ENCODE assay signal across 11 cellular contexts in genomic region chr19:42276284-42276683, GRCh38. TPM values are rescaled to one million over a fixed set of nuclear protein-coding genes. Genes with fewer than 3 reads are reported as not detected.
DNase-seq lines count a peak whose midpoint lies in the region; ATAC-seq and TF ChIP-seq lines count a peak whose summit lies in the region.
"Had no signal": no experiment of that assay in that cellular context is flagged by ENCODE, and none has a peak within 500 bp of the region (broad histone marks: within the 10 kb centered on the region; RNA-seq: fewer than 3 reads in every experiment).

No MANE protein-coding gene starts in this region.

- POLR2A ChIA-PET in activated CD4-positive, alpha-beta memory T cell treated with anti-CD3 and anti-CD28 coated beads for 36 hours (lab: Charles Lee) = interaction anchor here (0.6 to 1.5 kb wide), 2 partner anchors 25 to 34 kb away, joined by 3 to 5 read pairs; partner anchors contain the start of gene GSK3A

- TF ChIP-seq CTCF in esophagus muscularis mucosa (IDR thresholded peaks at IDR 0.05) = no peak
- TF ChIP-seq CTCF in stomach (IDR thresholded peaks at IDR 0.05) = no peak

- ATAC-seq in HG02970 (IDR thresholded peaks at IDR 0.05; ENCODE audit: low FRiP score, unreplicated experiment) = no peak
- no peak for ATAC-seq in GM19397 (IDR thresholded peaks at IDR 0.05; ENCODE audit: unreplicated experiment)
- ATAC-seq: K562 had no signal

- peaks cover 25% of the 10 kb centered on the region for H3K36me3 Mint-ChIP-seq in activated CD4-positive, alpha-beta memory T cell treated with anti-CD3 and anti-CD28 coated beads for 36 hours

- no peak overlapping the region for H3K4me3 Mint-ChIP-seq in activated CD4-positive, alpha-beta memory T cell treated with anti-CD3 and anti-CD28 coated beads for 36 hours

- no peaks in the 10 kb centered on the region for H3K9me3 Mint-ChIP-seq in activated CD4-positive, alpha-beta memory T cell treated with anti-CD3 and anti-CD28 coated beads for 36 hours

- peaks cover 52% of the 10 kb centered on the region for H3K4me1 Mint-ChIP-seq in activated CD4-positive, alpha-beta memory T cell treated with anti-CD3 and anti-CD28 coated beads for 36 hours (ENCODE audit: low read depth)

- intact Hi-C loops in activated CD4-positive, alpha-beta memory T cell treated with anti-CD3 and anti-CD28 coated beads for 36 hours (cut with micrococcal nuclease) = no loop called here
- intact Hi-C loops in esophagus muscularis mucosa (cut with DNase I) (no loop called here), stomach (cut with DNase I; ENCODE audit: low total_unique reads) (no loop called here)

- H3K4me1 ChIP-seq in esophagus muscularis mucosa = peaks cover 55 to 94% (median 86%) of the 10 kb centered on the region in 4 donors
- peaks cover 49 to 89% (median 80%) of the 10 kb centered on the region in 4 donors for H3K4me1 ChIP-seq in stomach

- TF ChIP-seq POLR2A in esophagus muscularis mucosa (IDR thresholded peaks at IDR 0.05; ENCODE audit: low read depth) (no peak), stomach (IDR thresholded peaks at IDR 0.05) (no peak)

- TF ChIP-seq EP300 in esophagus muscularis mucosa (IDR thresholded peaks at IDR 0.05) (no peak), stomach (IDR thresholded peaks at IDR 0.05) (no peak)

- peak overlapping the region; percentile 64 for H3K27ac Mint-ChIP-seq in activated CD4-positive, alpha-beta memory T cell treated with anti-CD3 and anti-CD28 coated beads for 36 hours

- H3K27ac ChIP-seq in esophagus muscularis mucosa (replicated peaks in 1 of 4) = peak overlapping the region; percentile 94 to 99 (median 98)
- H3K27ac ChIP-seq in stomach = peak overlapping the region in 4 of 5 donors; percentile 37 to 100 (median 96)

- WGBS in esophagus muscularis mucosa = 77% methylated on average over 3 of the region's 3 CpGs
- WGBS in stomach, 5 donors = 40 to 73% (median 68%) methylated on average over 3 of the region's 3 CpGs

- H3K4me3 ChIP-seq in esophagus muscularis mucosa (no peak overlapping the region), stomach (no peak overlapping the region)
- H3K4me3 ChIP-seq: K562 had no signal

- H3K9me3 ChIP-seq in esophagus muscularis mucosa = no peaks in the 10 kb centered on the region
- H3K9me3 ChIP-seq in stomach = no peaks in the 10 kb centered on the region

- H3K36me3 ChIP-seq in esophagus muscularis mucosa (peaks cover 21 to 54% (median 38%) of the 10 kb centered on the region in 4 donors), stomach (peaks cover 30 to 47% (median 44%) of the 10 kb centered on the region in 4 donors)

- no peaks in the 10 kb centered on the region for H3K27me3 Mint-ChIP-seq in activated CD4-positive, alpha-beta memory T cell treated with anti-CD3 and anti-CD28 coated beads for 36 hours

- DNase-seq in activated effector memory CD4-positive, alpha-beta T cell treated with anti-CD3 and anti-CD28 coated beads, Interleukin-2, amount 50 U/mL, for 16 hours = peak; percentile 59
- DNase-seq in activated effector memory CD4-positive, alpha-beta T cell treated with Interleukin-2 at 50 U/mL for 16 hours = no peak
- DNase-seq in activated CD4-positive, alpha-beta memory T cell treated with anti-CD3 and anti-CD28 coated beads for 36 hours = no peak
- DNase-seq in esophagus muscularis mucosa (ENCODE audit: extremely low spot score) (no peak), stomach (no peak), NCI-H2227 treated with DMSO at 0.1 percent for 48 hours (lab: John Stamatoyannopoulos, UW) (no peak)
- DNase-seq: NCI-H1694 treated with DMSO at 0.1 percent for 48 hours had no signal

- CTCF ChIA-PET in activated CD4-positive, alpha-beta memory T cell treated with anti-CD3 and anti-CD28 coated beads for 36 hours (lab: Charles Lee) = interaction anchor here (7.0 kb wide), 1 partner anchor 33 kb away, joined by 107 read pairs; the partner anchor contains the start of gene GSK3A

- H3K27me3 ChIP-seq in esophagus muscularis mucosa (no peaks in the 10 kb centered on the region), stomach (no peaks in the 10 kb centered on the region)

RNA-seq across cellular contexts. Expression of gene CIC, which starts 7.2 kb away (rescaled TPM):
- total RNA-seq in activated CD4-positive, alpha-beta memory T cell treated with anti-CD3 and anti-CD28 coated beads for 36 hours = 10 to 100 TPM; 56.9 to 64.2 TPM
- total RNA-seq in esophagus muscularis mucosa (10 to 100 TPM; 37.8 to 74.2 (median 56.3) TPM), stomach (10 to 100 TPM; 19.8 to 60.3 (median 39.1) TPM)
- polyA plus RNA-seq in stomach = 10 to 100 TPM; 15.4 to 31.8 (median 21.5) TPM

RNA-seq across cellular contexts. Expression of gene ERF, which starts 21.4 kb away (rescaled TPM):
- total RNA-seq in activated CD4-positive, alpha-beta memory T cell treated with anti-CD3 and anti-CD28 coated beads for 36 hours = 10 to 100 TPM; 43.1 to 56.5 TPM
- 10 to 100 TPM; 16.6 to 38.8 (median 35.5) TPM for total RNA-seq in esophagus muscularis mucosa
- total RNA-seq in stomach = 100 to 1,000 TPM in 1 of 5 donors, 10 to 100 TPM in 4; 11.6 to 118 (median 40.6) TPM
- polyA plus RNA-seq in stomach = 10 to 100 TPM; 12.9 to 36.5 (median 16.3) TPM

RNA-seq across cellular contexts. Expression of gene PRR19, which starts 25.6 kb away (rescaled TPM):
- under 1 TPM; 0.61 to 0.81 TPM for total RNA-seq in activated CD4-positive, alpha-beta memory T cell treated with anti-CD3 and anti-CD28 coated beads for 36 hours
- total RNA-seq in esophagus muscularis mucosa = under 1 TPM in 2 of 4 donors, not detected in 2; 0.17 to 0.50 TPM
- total RNA-seq in stomach = not detected
- under 1 TPM in 2 of 3 donors, not detected in 1; 0.68 to 0.98 TPM for polyA plus RNA-seq in stomach
- total RNA-seq: bronchial epithelial cell had no signal

RNA-seq across cellular contexts. Expression of gene PAFAH1B3, which starts 26.1 kb away (rescaled TPM):
- total RNA-seq in activated CD4-positive, alpha-beta memory T cell treated with anti-CD3 and anti-CD28 coated beads for 36 hours = 10 to 100 TPM; 46.6 to 54.7 TPM
- total RNA-seq in esophagus muscularis mucosa (1 to 10 TPM in 3 of 4 donors, under 1 TPM in 1; 0.83 to 8.6 (median 7.2) TPM), stomach (10 to 100 TPM in 3 of 5 donors, 1 to 10 TPM in 1, not detected in 1; 7.5 to 58.1 (median 17.9) TPM)
- 10 to 100 TPM; 33.4 to 37.1 (median 34.3) TPM for polyA plus RNA-seq in stomach

RNA-seq across cellular contexts. Expression of gene GSK3A, which starts 33.9 kb away (rescaled TPM):
- 10 to 100 TPM; 36.4 to 37.3 TPM for total RNA-seq in activated CD4-positive, alpha-beta memory T cell treated with anti-CD3 and anti-CD28 coated beads for 36 hours
- 10 to 100 TPM; 33.8 to 46.1 (median 41.8) TPM for total RNA-seq in esophagus muscularis mucosa
- total RNA-seq in stomach = 10 to 100 TPM in 4 of 5 donors, 1 to 10 TPM in 1; 5.8 to 77.2 (median 22.6) TPM
- polyA plus RNA-seq in stomach = 10 to 100 TPM; 25.5 to 40.8 (median 35.0) TPM
